Comparison of ENCODE assay signal across 8 cellular contexts in genomic region chr3:128487813-128488635, GRCh38. TPM values are rescaled to one million over a fixed set of nuclear protein-coding genes. Genes with fewer than 3 reads are reported as not detected.
DNase-seq lines count a peak whose midpoint lies in the region; ATAC-seq and TF ChIP-seq lines count a peak whose summit lies in the region.

No MANE protein-coding gene starts in this region.

- H3K27ac ChIP-seq in BLaER1 (no peak overlapping the region), GM23338 (ENCODE audit: low read depth) (no peak overlapping the region), neural cell (ENCODE audit: low read length) (no peak overlapping the region)

- peaks cover 99% of the 10 kb centered on the region for H4K20me1 ChIP-seq in BLaER1
- peaks cover 8% of the 10 kb centered on the region for H4K20me1 ChIP-seq in GM23338 (replicated peaks; ENCODE audit: insufficient read depth)
- H4K20me1 ChIP-seq in neural cell (ENCODE audit: insufficient read depth) = no peaks in the 10 kb centered on the region

- TF ChIP-seq CTCF in GM23338 (conservative IDR thresholded peaks at IDR 0.05; ENCODE audit: low read depth in 2 of 2) (no peak), neural cell (IDR thresholded peaks at IDR 0.05; ENCODE audit: poor library complexity, severe bottlenecking) (no peak)

- H3K4me3 ChIP-seq in BLaER1 (peak overlapping the region; percentile 49; the same call in 1 of the 2 replicates), GM23338 (peak overlapping the region; percentile 72), neural cell (ENCODE audit: low read length) (peak overlapping the region; percentile 50)

- DNase-seq in GM23338 (ENCODE audit: low spot score) (peak; percentile 97), NCI-H226 (peak; percentile 95), germinal center (ENCODE audit: low spot score) (peak; percentile 67)
- DNase-seq in activated naive CD4-positive, alpha-beta T cell treated with anti-CD3 and anti-CD28 coated beads, Interleukin-2, amount 10 ng/mL, durations not matched to agents 7 days and 5 days = peak; percentile 42

- H3K36me3 ChIP-seq in BLaER1 (no peaks in the 10 kb centered on the region), GM23338 (ENCODE audit: insufficient read depth) (no peaks in the 10 kb centered on the region), neural cell (ENCODE audit: insufficient read depth, low read length) (no peaks in the 10 kb centered on the region)

- H3K4me2 ChIP-seq in BLaER1 (peak overlapping the region; percentile 71), GM23338 (peak overlapping the region; percentile 90), neural cell (ENCODE audit: low read length) (no peak overlapping the region)

- no peaks in the 10 kb centered on the region for H3K9me2 ChIP-seq in GM23338 (ENCODE audit: insufficient read depth)
- H3K9me2 ChIP-seq in neural cell (ENCODE audit: insufficient read depth, low read length) = no peaks in the 10 kb centered on the region

- TF ChIP-seq RAD21 in neural cell (conservative IDR thresholded peaks at IDR 0.05) = no peak

- peaks cover 97% of the 10 kb centered on the region for H3K27me3 Mint-ChIP-seq in GM23338 (ENCODE audit: insufficient read depth, low read depth, poor library complexity)
- peaks cover 100% of the 10 kb centered on the region for H3K27me3 Mint-ChIP-seq in activated naive CD4-positive, alpha-beta T cell treated with anti-CD3 and anti-CD28 coated beads, Interleukin-2, amount 10 ng/mL, durations not matched to agents 7 days and 5 days

- H3F3A ChIP-seq in GM23338 (replicated peaks; ENCODE audit: low read depth) (peaks cover 32% of the 10 kb centered on the region), neural cell (ENCODE audit: insufficient read depth, low read length, poor library complexity, severe bottlenecking) (no peaks in the 10 kb centered on the region)

- CTCF ChIA-PET in activated naive CD4-positive, alpha-beta T cell treated with anti-CD3 and anti-CD28 coated beads, Interleukin-2, amount 10 ng/mL, durations not matched to agents 7 days and 5 days (lab: Charles Lee) = interaction anchor here (0.7 kb wide), 1 partner anchor 38 kb away, joined by 3 read pairs; no protein-coding TSS in a partner anchor

- no peaks in the 10 kb centered on the region; the same call in 2 of the 3 replicates for H3K36me3 Mint-ChIP-seq in GM23338 (ENCODE audit: low read depth)
- no peaks in the 10 kb centered on the region for H3K36me3 Mint-ChIP-seq in activated naive CD4-positive, alpha-beta T cell treated with anti-CD3 and anti-CD28 coated beads, Interleukin-2, amount 10 ng/mL, durations not matched to agents 7 days and 5 days

- H2AFZ ChIP-seq in GM23338 (peak overlapping the region; percentile 94), neural cell (ENCODE audit: low read depth, low read length) (no peak overlapping the region)

- TF ChIP-seq EP300 in neural cell (conservative IDR thresholded peaks at IDR 0.05; ENCODE audit: poor library complexity, severe bottlenecking) = no peak

- no peaks in the 10 kb centered on the region; the same call in 2 of the 3 replicates for H3K9me3 Mint-ChIP-seq in GM23338
- no peaks in the 10 kb centered on the region for H3K9me3 Mint-ChIP-seq in activated naive CD4-positive, alpha-beta T cell treated with anti-CD3 and anti-CD28 coated beads, Interleukin-2, amount 10 ng/mL, durations not matched to agents 7 days and 5 days

- H3K27ac Mint-ChIP-seq in GM23338 = no peak overlapping the region
- no peak overlapping the region for H3K27ac Mint-ChIP-seq in activated naive CD4-positive, alpha-beta T cell treated with anti-CD3 and anti-CD28 coated beads, Interleukin-2, amount 10 ng/mL, durations not matched to agents 7 days and 5 days

- ATAC-seq in GM23338 (peak; percentile 51), HG02678 (IDR thresholded peaks at IDR 0.05; ENCODE audit: unreplicated experiment) (no peak), HG03045 (IDR thresholded peaks at IDR 0.05; ENCODE audit: unreplicated experiment) (no peak)

- H3K9ac ChIP-seq in BLaER1 (no peak overlapping the region), neural cell (ENCODE audit: low read length) (no peak overlapping the region)

- H3K27me3 ChIP-seq in BLaER1 (peaks cover 100% of the 10 kb centered on the region), GM23338 (ENCODE audit: insufficient read depth) (peaks cover 100% of the 10 kb centered on the region), neural cell (ENCODE audit: insufficient read depth, low read depth, low read length) (peaks cover 100% of the 10 kb centered on the region)

- peak overlapping the region; percentile 65 for H3K4me3 Mint-ChIP-seq in GM23338
- H3K4me3 Mint-ChIP-seq in activated naive CD4-positive, alpha-beta T cell treated with anti-CD3 and anti-CD28 coated beads, Interleukin-2, amount 10 ng/mL, durations not matched to agents 7 days and 5 days = no peak overlapping the region

- H3K4me1 ChIP-seq in BLaER1 = peaks cover 64% of the 10 kb centered on the region
- peaks cover 63% of the 10 kb centered on the region for H3K4me1 ChIP-seq in GM23338 (ENCODE audit: insufficient read depth)

- H3K4me1 Mint-ChIP-seq in GM23338 = peaks cover 53% of the 10 kb centered on the region
- peaks cover 28% of the 10 kb centered on the region for H3K4me1 Mint-ChIP-seq in activated naive CD4-positive, alpha-beta T cell treated with anti-CD3 and anti-CD28 coated beads, Interleukin-2, amount 10 ng/mL, durations not matched to agents 7 days and 5 days

- no peaks in the 10 kb centered on the region for H3K79me2 ChIP-seq in GM23338 (replicated peaks; ENCODE audit: insufficient read depth)
- no peaks in the 10 kb centered on the region for H3K79me2 ChIP-seq in neural cell (replicated peaks; ENCODE audit: insufficient read depth, low read length)

- no peaks in the 10 kb centered on the region for H3K9me3 ChIP-seq in BLaER1
- H3K9me3 ChIP-seq in neural cell (ENCODE audit: low read length) = no peaks in the 10 kb centered on the region

TF ChIP-seq in GM23338, 12 proteins besides CTCF, POLR2A, EP300 and RAD21:
- peak; percentile 23; the same call in 1 of the 2 replicates for TF ChIP-seq POLR2AphosphoS5 (IDR thresholded peaks at IDR 0.05; ENCODE audit: low read depth)
- TF ChIP-seq ETS1 (IDR thresholded peaks at IDR 0.05) = no peak
- peak; percentile 63 for TF ChIP-seq EZH2phosphoT487 (IDR thresholded peaks at IDR 0.05; ENCODE audit: unreplicated experiment)
- peak; percentile 62 for TF ChIP-seq EZH2 (IDR thresholded peaks at IDR 0.05; ENCODE audit: low read depth, unreplicated experiment)

TF ChIP-seq in neural cell, 6 proteins besides CTCF, POLR2A, EP300 and RAD21:
- TF ChIP-seq MXI1 (conservative IDR thresholded peaks at IDR 0.05; ENCODE audit: poor library complexity, severe bottlenecking) = no peak
- no peak for TF ChIP-seq REST (IDR thresholded peaks at IDR 0.05; ENCODE audit: borderline replicate concordance)
- no peak for TF ChIP-seq EZH2 (IDR thresholded peaks at IDR 0.05; ENCODE audit: borderline replicate concordance, insufficient read depth, low read length, poor library complexity, severe bottlenecking)
- TF ChIP-seq SMC3 (conservative IDR thresholded peaks at IDR 0.05; ENCODE audit: poor library complexity) = no peak
- TF ChIP-seq POLR2AphosphoS5 (IDR thresholded peaks at IDR 0.05) = no peak

RNA-seq across cellular contexts. Expression of gene GATA2, which starts 5.0 kb away (rescaled TPM):
- total RNA-seq in GM23338 (2014; rRNA removed; shearing (Covaris generic)) = 0.12 and 0.83 TPM in 2 replicates
- polyA plus RNA-seq in GM23338 (2016; fragmentation: Nextera tagmentation; extraction: Ambion mirVana) (0.37 and 0.52 TPM in 2 replicates), neural cell (not detected in 2 replicates)
- polyA minus RNA-seq in neural cell = not detected in 2 replicates

RNA-seq across cellular contexts. Expression of gene DNAJB8, which starts 21.3 kb away (rescaled TPM):
- not detected in 2 replicates for total RNA-seq in GM23338 (2014; rRNA removed; shearing (Covaris generic))
- polyA plus RNA-seq in GM23338 (2016; fragmentation: Nextera tagmentation; extraction: Ambion mirVana) (not detected in 2 replicates), neural cell (not detected in 2 replicates)
- not detected in 2 replicates for polyA minus RNA-seq in neural cell

Comparison
In these comparisons a context has a peak if more than half of its experiments do, and no peak if none do; other contexts are left out.
1. DNase-seq: peak in every context shown above with its lines; median percentile 97 in GM23338; 95 in NCI-H226; 67 in germinal center; 42 in activated naive CD4-positive, alpha-beta T cell treated with anti-CD3 and anti-CD28 coated beads, Interleukin-2, amount 10 ng/mL, durations not matched to agents 7 days and 5 days.